Comparison of ENCODE assay signal across 8 cellular contexts in genomic region chr7:94655562-94655883, GRCh38. TPM values are rescaled to one million over a fixed set of nuclear protein-coding genes. Genes with fewer than 3 reads are reported as not detected.
DNase-seq lines count a peak whose midpoint lies in the region; ATAC-seq and TF ChIP-seq lines count a peak whose summit lies in the region.

No MANE protein-coding gene starts in this region.

- H2AFZ ChIP-seq in PC-9 (peak overlapping the region; percentile 97), osteoblast (ENCODE audit: low read length) (peak overlapping the region; percentile 97)

- TF ChIP-seq CTCF in PC-9 (conservative IDR thresholded peaks at IDR 0.05): no peak
- no peak for TF ChIP-seq CTCF in epithelial cell of proximal tubule (conservative IDR thresholded peaks at IDR 0.05; ENCODE audit: low read depth, low read length)
- TF ChIP-seq CTCF in osteoblast (IDR thresholded peaks at IDR 0.05; ENCODE audit: extremely low read depth, low read depth, low read length): no peak

- ATAC-seq in GM21390 (IDR thresholded peaks at IDR 0.05; ENCODE audit: unreplicated experiment) (no peak), HG03469 (IDR thresholded peaks at IDR 0.05; ENCODE audit: unreplicated experiment) (no peak)

- peak overlapping the region; percentile 79 to 92 (median 89) for H3K4me3 Mint-ChIP-seq in CD8-positive, alpha-beta memory T cell

- CTCF ChIA-PET in CD8-positive, alpha-beta memory T cell (lab: Charles Lee): interaction anchor here (1.0 kb wide), 1 partner anchor 206 kb away, joined by 3 read pairs; no protein-coding TSS in a partner anchor
- CTCF ChIA-PET in PC-9 (lab: Charles Lee): interaction anchor here (0.7 to 1.3 kb wide), 5 partner anchors 35 to 679 kb away, joined by 3 to 9 read pairs (median 3); no protein-coding TSS in a partner anchor

- no peaks in the 10 kb centered on the region for H4K20me1 ChIP-seq in PC-9 (ENCODE audit: insufficient read depth)
- H4K20me1 ChIP-seq in osteoblast (ENCODE audit: insufficient read depth, low read length): peaks cover 2% of the 10 kb centered on the region

- peaks cover 16% of the 10 kb centered on the region for H3K79me2 ChIP-seq in PC-9 (ENCODE audit: low read depth)
- peaks cover 40% of the 10 kb centered on the region for H3K79me2 ChIP-seq in osteoblast (ENCODE audit: insufficient read depth, low read length)

- H3K9me3 ChIP-seq in CD8-positive, alpha-beta memory T cell (ENCODE audit: low read length): no peaks in the 10 kb centered on the region
- H3K9me3 ChIP-seq in PC-9 (ENCODE audit: insufficient read depth, low read depth) (no peaks in the 10 kb centered on the region; the same call in 1 of the 2 replicates), osteoblast (ENCODE audit: low read depth, low read length) (no peaks in the 10 kb centered on the region)

- peaks cover 40% of the 10 kb centered on the region for H3K27me3 ChIP-seq in CD8-positive, alpha-beta memory T cell (ENCODE audit: insufficient read depth, low read length, poor library complexity, severe bottlenecking)
- H3K27me3 ChIP-seq in PC-9 (ENCODE audit: insufficient read depth, low read depth) (no peaks in the 10 kb centered on the region), osteoblast (ENCODE audit: insufficient read depth, low read length) (no peaks in the 10 kb centered on the region)

- H3K27me3 Mint-ChIP-seq in CD8-positive, alpha-beta memory T cell: peaks cover 37 to 40% of the 10 kb centered on the region in 2 donors

- peaks cover 20% of the 10 kb centered on the region for H3K4me1 ChIP-seq in CD8-positive, alpha-beta memory T cell (ENCODE audit: insufficient read depth, low read length)
- H3K4me1 ChIP-seq in PC-9 (replicated peaks; ENCODE audit: insufficient read depth) (peaks cover 19% of the 10 kb centered on the region), osteoblast (ENCODE audit: insufficient read depth, low read length) (peaks cover 9% of the 10 kb centered on the region)

- H3K9me2 ChIP-seq in PC-9 (ENCODE audit: insufficient read depth): no peaks in the 10 kb centered on the region

- intact Hi-C loops in PC-9 (cut with micrococcal nuclease; ENCODE audit: unreplicated experiment): loop anchor here (2.0 to 10.0 kb wide), 7 partner anchors 42 to 589 kb away; no protein-coding TSS in a partner anchor

- BruUV-seq in PC-9 (replicated peaks; lab: Mats Ljungman, UMichigan): no TSS peak

- peaks cover 18% of the 10 kb centered on the region for H3F3A ChIP-seq in PC-9 (ENCODE audit: insufficient read depth, low read depth)

- no peaks in the 10 kb centered on the region for H3K36me3 ChIP-seq in CD8-positive, alpha-beta memory T cell (ENCODE audit: insufficient read depth, low read length)
- H3K36me3 ChIP-seq in PC-9 (ENCODE audit: low read depth) (no peaks in the 10 kb centered on the region), osteoblast (ENCODE audit: insufficient read depth, low read length) (no peaks in the 10 kb centered on the region)

- no peak for DNase-seq in CD8-positive, alpha-beta memory T cell
- DNase-seq in PC-9 (no peak), epithelial cell of proximal tubule (ENCODE audit: low read depth) (no peak), osteoblast (ENCODE audit: insufficient read length, low spot score, missing footprints) (peak; percentile 74), HT-29 (ENCODE audit: low spot score) (no peak), NCI-H526 (lab: John Stamatoyannopoulos, UW) (no peak)

- H3K27ac Mint-ChIP-seq in CD8-positive, alpha-beta memory T cell: peak overlapping the region in 2 of 8 donors; percentile 11 to 46

- H3K4me3 ChIP-seq in CD8-positive, alpha-beta memory T cell (ENCODE audit: low read length): no peak overlapping the region
- peak overlapping the region; percentile 94 for H3K4me3 ChIP-seq in PC-9
- peak overlapping the region; percentile 79 for H3K4me3 ChIP-seq in epithelial cell of proximal tubule (ENCODE audit: low read depth, low read length)
- H3K4me3 ChIP-seq in osteoblast (ENCODE audit: insufficient read depth, low read length): peak overlapping the region; percentile 84

- peaks cover 0 to 2% (median 0%) of the 10 kb centered on the region in 5 donors for H3K9me3 Mint-ChIP-seq in CD8-positive, alpha-beta memory T cell

- peaks cover 0 to 2% (median 0%) of the 10 kb centered on the region in 3 donors for H3K36me3 Mint-ChIP-seq in CD8-positive, alpha-beta memory T cell

- POLR2A ChIA-PET in CD8-positive, alpha-beta memory T cell (lab: Charles Lee): no interaction called here
- POLR2A ChIA-PET in PC-9 (lab: Charles Lee; ENCODE audit: unreplicated experiment): no interaction called here

- peak overlapping the region; percentile 83 for H3K4me2 ChIP-seq in PC-9
- peak overlapping the region; percentile 72 for H3K4me2 ChIP-seq in osteoblast (ENCODE audit: insufficient read depth, low read length)

- peaks cover 23 to 26% (median 24%) of the 10 kb centered on the region in 3 donors for H3K4me1 Mint-ChIP-seq in CD8-positive, alpha-beta memory T cell

- H3K27ac ChIP-seq in CD8-positive, alpha-beta memory T cell (ENCODE audit: low read depth, low read length): no peak overlapping the region
- no peak overlapping the region for H3K27ac ChIP-seq in PC-9
- H3K27ac ChIP-seq in osteoblast (ENCODE audit: low read depth, low read length): peak overlapping the region; percentile 72

RNA-seq across cellular contexts. Expression of gene SGCE, which starts 0.4 kb away (rescaled TPM):
- total RNA-seq in CD8-positive, alpha-beta memory T cell: under 1 TPM; 0.70 to 0.82 TPM
- polyA plus RNA-seq in CD8-positive, alpha-beta memory T cell: 2.2 TPM
- total RNA-seq in PC-9 (2021): 23.1 and 37.7 TPM in 2 replicates
- total RNA-seq in epithelial cell of proximal tubule: 37.9 and 44.6 TPM in 2 replicates
- total RNA-seq in osteoblast: 59.8 and 60.8 TPM in 2 replicates
- not detected in 2 replicates for total RNA-seq in HT-29 (2014; rRNA removed; shearing (Covaris generic))

Comparison
In these comparisons a context has a peak if more than half of its experiments do, and no peak if none do; other contexts are left out.
1. RNA of gene SGCE, which starts 0.4 kb away (total RNA-seq): 59.8 to 60.8 TPM in osteoblast, 37.9 to 44.6 TPM in epithelial cell of proximal tubule and 23.1 to 37.7 TPM in PC-9; 0.70 to 0.82 TPM in CD8-positive, alpha-beta memory T cell and not detected in HT-29; every median in the first group is over 10 times any median in the second.